ENCODE assay signal across 1 cellular context in the genomic region with DNA sequence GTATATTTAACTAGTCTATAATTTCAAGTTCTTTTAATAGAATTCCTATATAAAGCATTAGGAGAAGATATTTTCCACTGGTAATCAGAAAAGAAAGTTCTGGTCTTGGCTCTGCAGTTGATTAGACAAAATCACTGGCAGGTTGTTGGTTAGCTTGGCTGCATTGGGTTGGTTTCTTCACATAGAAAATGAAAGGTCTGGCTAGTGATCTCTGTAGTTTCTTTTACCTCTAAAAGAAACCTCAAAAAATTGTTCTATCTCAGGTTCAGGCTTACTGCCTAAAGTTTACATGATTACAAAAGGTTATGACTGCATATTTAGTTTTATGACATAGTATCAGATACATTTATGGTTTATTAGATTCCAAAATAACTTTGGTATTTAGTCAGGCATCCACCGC.
TF ChIP-seq lines count a peak whose summit lies in the region.

No MANE protein-coding gene starts in this region.

TF ChIP-seq in GM23338, 12 proteins besides CTCF, POLR2A, EP300 and RAD21 (continued from another document):
- TF ChIP-seq, protein P1, sequence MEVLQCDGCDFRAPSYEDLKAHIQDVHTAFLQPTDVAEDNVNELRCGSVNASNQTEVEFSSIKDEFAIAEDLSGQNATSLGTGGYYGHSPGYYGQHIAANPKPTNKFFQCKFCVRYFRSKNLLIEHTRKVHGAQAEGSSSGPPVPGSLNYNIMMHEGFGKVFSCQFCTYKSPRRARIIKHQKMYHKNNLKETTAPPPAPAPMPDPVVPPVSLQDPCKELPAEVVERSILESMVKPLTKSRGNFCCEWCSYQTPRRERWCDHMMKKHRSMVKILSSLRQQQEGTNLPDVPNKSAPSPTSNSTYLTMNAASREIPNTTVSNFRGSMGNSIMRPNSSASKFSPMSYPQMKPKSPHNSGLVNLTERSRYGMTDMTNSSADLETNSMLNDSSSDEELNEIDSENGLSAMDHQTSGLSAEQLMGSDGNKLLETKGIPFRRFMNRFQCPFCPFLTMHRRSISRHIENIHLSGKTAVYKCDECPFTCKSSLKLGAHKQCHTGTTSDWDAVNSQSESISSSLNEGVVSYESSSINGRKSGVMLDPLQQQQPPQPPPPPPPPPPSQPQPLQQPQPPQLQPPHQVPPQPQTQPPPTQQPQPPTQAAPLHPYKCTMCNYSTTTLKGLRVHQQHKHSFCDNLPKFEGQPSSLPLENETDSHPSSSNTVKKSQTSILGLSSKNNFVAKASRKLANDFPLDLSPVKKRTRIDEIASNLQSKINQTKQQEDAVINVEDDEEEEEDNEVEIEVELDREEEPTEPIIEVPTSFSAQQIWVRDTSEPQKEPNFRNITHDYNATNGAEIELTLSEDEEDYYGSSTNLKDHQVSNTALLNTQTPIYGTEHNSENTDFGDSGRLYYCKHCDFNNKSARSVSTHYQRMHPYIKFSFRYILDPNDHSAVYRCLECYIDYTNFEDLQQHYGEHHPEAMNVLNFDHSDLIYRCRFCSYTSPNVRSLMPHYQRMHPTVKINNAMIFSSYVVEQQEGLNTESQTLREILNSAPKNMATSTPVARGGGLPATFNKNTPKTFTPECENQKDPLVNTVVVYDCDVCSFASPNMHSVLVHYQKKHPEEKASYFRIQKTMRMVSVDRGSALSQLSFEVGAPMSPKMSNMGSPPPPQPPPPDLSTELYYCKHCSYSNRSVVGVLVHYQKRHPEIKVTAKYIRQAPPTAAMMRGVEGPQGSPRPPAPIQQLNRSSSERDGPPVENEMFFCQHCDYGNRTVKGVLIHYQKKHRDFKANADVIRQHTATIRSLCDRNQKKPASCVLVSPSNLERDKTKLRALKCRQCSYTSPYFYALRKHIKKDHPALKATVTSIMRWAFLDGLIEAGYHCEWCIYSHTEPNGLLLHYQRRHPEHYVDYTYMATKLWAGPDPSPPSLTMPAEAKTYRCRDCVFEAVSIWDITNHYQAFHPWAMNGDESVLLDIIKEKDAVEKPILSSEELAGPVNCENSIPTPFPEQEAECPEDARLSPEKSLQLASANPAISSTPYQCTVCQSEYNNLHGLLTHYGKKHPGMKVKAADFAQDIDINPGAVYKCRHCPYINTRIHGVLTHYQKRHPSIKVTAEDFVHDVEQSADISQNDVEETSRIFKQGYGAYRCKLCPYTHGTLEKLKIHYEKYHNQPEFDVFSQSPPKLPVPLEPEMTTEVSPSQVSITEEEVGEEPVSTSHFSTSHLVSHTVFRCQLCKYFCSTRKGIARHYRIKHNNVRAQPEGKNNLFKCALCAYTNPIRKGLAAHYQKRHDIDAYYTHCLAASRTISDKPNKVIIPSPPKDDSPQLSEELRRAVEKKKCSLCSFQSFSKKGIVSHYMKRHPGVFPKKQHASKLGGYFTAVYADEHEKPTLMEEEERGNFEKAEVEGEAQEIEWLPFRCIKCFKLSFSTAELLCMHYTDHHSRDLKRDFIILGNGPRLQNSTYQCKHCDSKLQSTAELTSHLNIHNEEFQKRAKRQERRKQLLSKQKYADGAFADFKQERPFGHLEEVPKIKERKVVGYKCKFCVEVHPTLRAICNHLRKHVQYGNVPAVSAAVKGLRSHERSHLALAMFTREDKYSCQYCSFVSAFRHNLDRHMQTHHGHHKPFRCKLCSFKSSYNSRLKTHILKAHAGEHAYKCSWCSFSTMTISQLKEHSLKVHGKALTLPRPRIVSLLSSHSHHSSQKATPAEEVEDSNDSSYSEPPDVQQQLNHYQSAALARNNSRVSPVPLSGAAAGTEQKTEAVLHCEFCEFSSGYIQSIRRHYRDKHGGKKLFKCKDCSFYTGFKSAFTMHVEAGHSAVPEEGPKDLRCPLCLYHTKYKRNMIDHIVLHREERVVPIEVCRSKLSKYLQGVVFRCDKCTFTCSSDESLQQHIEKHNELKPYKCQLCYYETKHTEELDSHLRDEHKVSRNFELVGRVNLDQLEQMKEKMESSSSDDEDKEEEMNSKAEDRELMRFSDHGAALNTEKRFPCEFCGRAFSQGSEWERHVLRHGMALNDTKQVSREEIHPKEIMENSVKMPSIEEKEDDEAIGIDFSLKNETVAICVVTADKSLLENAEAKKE (CRISPR knock-in tag; IDR thresholded peaks at IDR 0.05) = no peak
- TF ChIP-seq EZH2 (IDR thresholded peaks at IDR 0.05; ENCODE audit: low read depth, unreplicated experiment) = no peak
- no peak for TF ChIP-seq JUNB (IDR thresholded peaks at IDR 0.05; ENCODE audit: unreplicated experiment)
